Comparison of ENCODE assay signal across 29 cellular contexts in genomic region chr1:216937491-216937890, GRCh38.
"Had no signal": no experiment of that assay in that cellular context is flagged by ENCODE, and none has a peak within 500 bp of the region (broad histone marks: within the 10 kb centered on the region; RNA-seq: fewer than 3 reads in every experiment).

No MANE protein-coding gene starts in this region.

- ATAC-seq: activated CD8-positive, alpha-beta T cell treated with anti-CD3 and anti-CD28 coated beads for 36 hours; esophagus mucosa; foreskin keratinocyte; left colon; naive thymus-derived CD4-positive, alpha-beta T cell; pancreas; stimulated activated effector memory CD8-positive, alpha-beta T cell treated with anti-CD3 and anti-CD28 coated beads, Interleukin-12 subunit alpha, Interleukin-12 subunit beta, amount 100 ng/mL, for 72 hours had no signal

- H3K4me1 Mint-ChIP-seq: activated naive CD8-positive, alpha-beta T cell treated with anti-CD3 and anti-CD28 coated beads for 36 hours; memory B cell; naive thymus-derived CD4-positive, alpha-beta T cell; neural crest cell; stimulated activated effector memory CD8-positive, alpha-beta T cell treated with anti-CD3 and anti-CD28 coated beads, Interleukin-12 subunit alpha, Interleukin-12 subunit beta, amount 100 ng/mL, for 72 hours had no signal

- H3K9me3 ChIP-seq: adrenal gland, pancreas, prostate gland, sigmoid colon, thoracic aorta, uterus had no signal

- DNase-seq: activated CD4-positive, alpha-beta T cell treated with anti-CD3 and anti-CD28 coated beads, Interleukin-2, amount 50 U/mL, for 1 hour; activated CD8-positive, alpha-beta T cell treated with anti-CD3 and anti-CD28 coated beads for 36 hours; activated naive CD4-positive, alpha-beta T cell treated with Interleukin-2 at 50 U/mL for 16 hours; activated naive CD8-positive, alpha-beta T cell treated with anti-CD3 and anti-CD28 coated beads for 36 hours; activated T-cell treated with anti-CD3 and anti-CD28 coated beads, Interleukin-2, amount 50 U/mL, for 48 hours; adrenal gland; aorta; cortex of kidney; foreskin keratinocyte; islet precursor cell; left colon; midbrain; naive thymus-derived CD4-positive, alpha-beta T cell; nucleus accumbens; pancreas; sigmoid colon; small intestine; stimulated activated CD4-positive, alpha-beta T cell treated with anti-CD3 and anti-CD28 coated beads, Interleukin-4, amount 100 ng/mL, for 24 hours; T-helper 2 cell; uterus had no signal

- H3K9me3 Mint-ChIP-seq: activated CD8-positive, alpha-beta T cell treated with anti-CD3 and anti-CD28 coated beads for 36 hours; memory B cell; type B pancreatic cell had no signal

- H3K4me3 Mint-ChIP-seq: activated CD8-positive, alpha-beta T cell treated with anti-CD3 and anti-CD28 coated beads for 36 hours; activated naive CD8-positive, alpha-beta T cell treated with anti-CD3 and anti-CD28 coated beads for 36 hours; brain; memory B cell; naive thymus-derived CD4-positive, alpha-beta T cell; neural crest cell; stimulated activated effector memory CD8-positive, alpha-beta T cell treated with anti-CD3 and anti-CD28 coated beads, Interleukin-12 subunit alpha, Interleukin-12 subunit beta, amount 100 ng/mL, for 72 hours; stimulated activated naive CD8-positive, alpha-beta T cell treated with anti-CD3 and anti-CD28 coated beads, Interleukin-15, Interleukin-2, amounts not matched to agents 100 ng/mL and 50 ng/mL, for 24 hours; type B pancreatic cell had no signal

- H3K36me3 Mint-ChIP-seq: activated naive CD8-positive, alpha-beta T cell treated with anti-CD3 and anti-CD28 coated beads for 36 hours; memory B cell; naive thymus-derived CD4-positive, alpha-beta T cell; stimulated activated effector memory CD8-positive, alpha-beta T cell treated with anti-CD3 and anti-CD28 coated beads, Interleukin-12 subunit alpha, Interleukin-12 subunit beta, amount 100 ng/mL, for 72 hours; type B pancreatic cell had no signal

- H3K27ac Mint-ChIP-seq: activated CD8-positive, alpha-beta T cell treated with anti-CD3 and anti-CD28 coated beads for 36 hours; activated naive CD8-positive, alpha-beta T cell treated with anti-CD3 and anti-CD28 coated beads for 36 hours; memory B cell; naive thymus-derived CD4-positive, alpha-beta T cell; stimulated activated effector memory CD8-positive, alpha-beta T cell treated with anti-CD3 and anti-CD28 coated beads, Interleukin-12 subunit alpha, Interleukin-12 subunit beta, amount 100 ng/mL, for 72 hours; stimulated activated naive CD8-positive, alpha-beta T cell treated with anti-CD3 and anti-CD28 coated beads, Interleukin-15, Interleukin-2, amounts not matched to agents 100 ng/mL and 50 ng/mL, for 24 hours; type B pancreatic cell had no signal

- H3K36me3 ChIP-seq: adrenal gland, pancreas, prostate gland, sigmoid colon, thoracic aorta, uterus had no signal

- H3K27ac ChIP-seq: adrenal gland, foreskin keratinocyte, pancreas, prostate gland, sigmoid colon, thoracic aorta, uterus had no signal

- H3K4me1 ChIP-seq: adrenal gland, foreskin keratinocyte, pancreas, prostate gland, sigmoid colon, uterus had no signal

- H3K4me3 ChIP-seq: adrenal gland, pancreas, prostate gland, sigmoid colon, thoracic aorta, uterus had no signal

- H3K27me3 ChIP-seq: adrenal gland, foreskin keratinocyte, pancreas, sigmoid colon, uterus had no signal

- H3K27me3 Mint-ChIP-seq: activated CD8-positive, alpha-beta T cell treated with anti-CD3 and anti-CD28 coated beads for 36 hours; activated naive CD8-positive, alpha-beta T cell treated with anti-CD3 and anti-CD28 coated beads for 36 hours; memory B cell; naive thymus-derived CD4-positive, alpha-beta T cell; stimulated activated naive CD8-positive, alpha-beta T cell treated with anti-CD3 and anti-CD28 coated beads, Interleukin-15, Interleukin-2, amounts not matched to agents 100 ng/mL and 50 ng/mL, for 24 hours had no signal
